ENCODE assay signal across 12 cellular contexts in genomic region chrX:13899607-13900006, GRCh38.
DNase-seq lines count a peak whose midpoint lies in the region; ATAC-seq, FAIRE-seq and TF ChIP-seq lines count a peak whose summit lies in the region.
"Had no signal": no experiment of that assay in that cellular context is flagged by ENCODE, and none has a peak within 500 bp of the region (broad histone marks: within the 10 kb centered on the region; RNA-seq: fewer than 3 reads in every experiment).

No MANE protein-coding gene starts in this region.

- no peaks in the 10 kb centered on the region for H3K27me3 Mint-ChIP-seq in activated naive CD8-positive, alpha-beta T cell treated with anti-CD3 and anti-CD28 coated beads for 36 hours

- H3K9me3 Mint-ChIP-seq in activated naive CD8-positive, alpha-beta T cell treated with anti-CD3 and anti-CD28 coated beads for 36 hours = no peaks in the 10 kb centered on the region

- TF ChIP-seq POLR2A in GM12892 (IDR thresholded peaks at IDR 0.05; ENCODE audit: low read depth, low read length) = no peak

- H3K27ac Mint-ChIP-seq in activated naive CD8-positive, alpha-beta T cell treated with anti-CD3 and anti-CD28 coated beads for 36 hours = no peak overlapping the region
- H3K27ac Mint-ChIP-seq: mesothelial cell of epicardium had no signal

- 26 to 39% methylated on average over 6 of the region's 6 CpGs for WGBS in pancreas, 2 donors

- H3K36me3 Mint-ChIP-seq in activated naive CD8-positive, alpha-beta T cell treated with anti-CD3 and anti-CD28 coated beads for 36 hours = no peaks in the 10 kb centered on the region
- H3K36me3 Mint-ChIP-seq: mesothelial cell of epicardium had no signal

- intact Hi-C loops in dorsolateral prefrontal cortex (cut with DNase I) = loop anchor here (2.0 to 10.0 kb wide), 4 partner anchors 38 to 245 kb away; partner anchors contain the start of gene TCEANC (in 1 of the 2)
- intact Hi-C loops in pancreas (cut with DNase I) = no loop called here
- intact Hi-C loops in kidney (cut with DNase I) = no loop called here

- H3K4me3 ChIP-seq in dorsolateral prefrontal cortex = no peak overlapping the region
- no peak overlapping the region for H3K4me3 ChIP-seq in pancreas
- H3K4me3 ChIP-seq in kidney (ENCODE audit: low read length in 2 of 2) = no peak overlapping the region
- H3K4me3 ChIP-seq: upper lobe of left lung had no signal

- H3K9ac ChIP-seq in kidney (ENCODE audit: low read length in 2 of 2) = no peak overlapping the region

- H3K9me3 ChIP-seq in pancreas = no peaks in the 10 kb centered on the region
- no peaks in the 10 kb centered on the region for H3K9me3 ChIP-seq in kidney (ENCODE audit: control insufficient read depth in 1 of 2, low read length in 2 of 2)
- H3K9me3 ChIP-seq: upper lobe of left lung had no signal

- H3K36me3 ChIP-seq in pancreas = no peaks in the 10 kb centered on the region
- no peaks in the 10 kb centered on the region for H3K36me3 ChIP-seq in kidney (ENCODE audit: control insufficient read depth in 1 of 2, insufficient read depth in 2 of 2, low read length in 2 of 2)
- H3K36me3 ChIP-seq: upper lobe of left lung had no signal

- H3K27ac ChIP-seq in dorsolateral prefrontal cortex (peak overlapping the region; percentile 29 to 96 (median 88)), pancreas (no peak overlapping the region), kidney (ENCODE audit: low read depth in 2 of 2, low read length in 2 of 2) (no peak overlapping the region)
- H3K27ac ChIP-seq: upper lobe of left lung had no signal

- DNase-seq in EL (peak; percentile 39), NCI-H446 (lab: John Stamatoyannopoulos, UW) (peak; percentile 92 to 94), dorsolateral prefrontal cortex (peak in 3 of 10 donors; percentile 31 to 61 (median 32)), pancreas (peak in 3 of 6 donors; percentile 39 to 53 (median 43)), GM12892 (ENCODE audit: insufficient read length) (no peak), kidney (no peak)
- DNase-seq in activated naive CD8-positive, alpha-beta T cell treated with anti-CD3 and anti-CD28 coated beads for 36 hours = no peak
- DNase-seq: KBM-7, SIG-M5 had no signal

- H3K4me3 Mint-ChIP-seq in activated naive CD8-positive, alpha-beta T cell treated with anti-CD3 and anti-CD28 coated beads for 36 hours = no peak overlapping the region
- H3K4me3 Mint-ChIP-seq: mesothelial cell of epicardium had no signal

- no peaks in the 10 kb centered on the region for H3K4me1 ChIP-seq in pancreas
- H3K4me1 ChIP-seq in kidney (ENCODE audit: control insufficient read depth in 1 of 2, insufficient read depth in 1 of 2, low read depth in 1 of 2, low read length in 2 of 2) = no peaks in the 10 kb centered on the region
- H3K4me1 ChIP-seq: upper lobe of left lung had no signal

- H3K27me3 ChIP-seq in dorsolateral prefrontal cortex (peaks cover 0 to 76% (median 4%) of the 10 kb centered on the region in 45 donors), pancreas (peaks cover 0 to 7% (median 0%) of the 10 kb centered on the region in 4 donors)
- H3K27me3 ChIP-seq: upper lobe of left lung had no signal

- no peaks in the 10 kb centered on the region for H3K4me1 Mint-ChIP-seq in activated naive CD8-positive, alpha-beta T cell treated with anti-CD3 and anti-CD28 coated beads for 36 hours

- FAIRE-seq in pancreas (lab: Jason Lieb, UNC) (no peak), GM12892 (lab: Jason Lieb, UNC) (no peak), kidney (lab: Jason Lieb, UNC) (no peak)

- ATAC-seq in pancreas = peak; percentile 75 to 94 (median 88)
- no peak for ATAC-seq in GM18868 (IDR thresholded peaks at IDR 0.05; ENCODE audit: unreplicated experiment)

- TF ChIP-seq CTCF in dorsolateral prefrontal cortex (IDR thresholded peaks at IDR 0.05 in 54 of 56, conservative IDR thresholded peaks at IDR 0.05 in 2 of 56; ENCODE audit: low read depth in 1 of 56, partially characterized antibody in 56 of 56) = no peak
- TF ChIP-seq CTCF in pancreas (IDR thresholded peaks at IDR 0.05) = no peak
- no peak for TF ChIP-seq CTCF in kidney (IDR thresholded peaks at IDR 0.05; ENCODE audit: borderline replicate concordance, extremely low read depth, insufficient read depth)

Comparison
In these comparisons a context has a peak if more than half of its experiments do, and no peak if none do; other contexts are left out.
1. DNase-seq: peak in EL (single experiment) and NCI-H446 (2 of 2); none in activated naive CD8-positive, alpha-beta T cell treated with anti-CD3 and anti-CD28 coated beads for 36 hours (single experiment), GM12892 (single experiment) and kidney (single experiment).
2. H3K27ac ChIP-seq: peak in dorsolateral prefrontal cortex (59 of 59); none in pancreas (0 of 4) and kidney (0 of 2).
3. intact Hi-C loops: an anchor here in dorsolateral prefrontal cortex (2.0 to 10.0 kb wide); none called in pancreas and kidney.